Comparison of ENCODE assay signal across 8 cellular contexts in genomic region chrX:41332408-41332987, GRCh38. TPM values are rescaled to one million over a fixed set of nuclear protein-coding genes. Genes with fewer than 3 reads are reported as not detected.
DNase-seq lines count a peak whose midpoint lies in the region; ATAC-seq and TF ChIP-seq lines count a peak whose summit lies in the region.

No MANE protein-coding gene starts in this region.

- H3K4me1 Mint-ChIP-seq in T-cell (peaks cover 21 to 77% (median 40%) of the 10 kb centered on the region in 3 donors), natural killer cell (peaks cover 42 to 66% of the 10 kb centered on the region in 2 donors)

- peak overlapping the region; percentile 96 to 100 for H3K27ac Mint-ChIP-seq in T-cell
- H3K27ac Mint-ChIP-seq in natural killer cell: peak overlapping the region; percentile 98 to 100

- ATAC-seq in GM18517 (IDR thresholded peaks at IDR 0.05; ENCODE audit: unreplicated experiment) (peak; percentile 11), HG03095 (IDR thresholded peaks at IDR 0.05; ENCODE audit: unreplicated experiment) (peak; percentile 11), T-cell (replicated peaks in 1 of 4) (peak; percentile 0 to 5 (median 2)), natural killer cell (peak in 2 of 3 donors; percentile 0 to 1)

- H3K9me3 Mint-ChIP-seq in T-cell (no peaks in the 10 kb centered on the region), natural killer cell (no peaks in the 10 kb centered on the region)

- H3K4me3 Mint-ChIP-seq in T-cell (peak overlapping the region; percentile 94 to 97 (median 96)), natural killer cell (peak overlapping the region; percentile 100)

- H3K4me3 ChIP-seq in epithelial cell of proximal tubule (ENCODE audit: low read depth, low read length): peak overlapping the region; percentile 94

- POLR2A ChIA-PET in T-cell (lab: Charles Lee): no interaction called here

- DNase-seq in Ammon's horn (ENCODE audit: low spot score): peak; percentile 9
- peak in 11 of 34 experiments; percentile 3 to 39 (median 12) for DNase-seq in T-cell
- DNase-seq in epithelial cell of proximal tubule (ENCODE audit: low read depth): no peak
- no peak for DNase-seq in natural killer cell
- no peak for DNase-seq in GM10266 (ENCODE audit: extremely low spot score)
- no peak for DNase-seq in T1000 (lab: John Stamatoyannopoulos, UW)

- TF ChIP-seq CTCF in epithelial cell of proximal tubule (conservative IDR thresholded peaks at IDR 0.05; ENCODE audit: low read depth, low read length): no peak
- no peak for TF ChIP-seq CTCF in natural killer cell (IDR thresholded peaks at IDR 0.05)
- no peak for TF ChIP-seq CTCF in GM10266 (IDR thresholded peaks at IDR 0.05; ENCODE audit: control insufficient read depth, insufficient read depth, low read depth, missing control alignments)

- CTCF ChIA-PET in T-cell (lab: Charles Lee): no interaction called here

- H3K27me3 Mint-ChIP-seq in T-cell (no peaks in the 10 kb centered on the region), natural killer cell (ENCODE audit: low read depth in 2 of 2) (no peaks in the 10 kb centered on the region)

- H3K36me3 Mint-ChIP-seq in T-cell (peaks cover 3% of the 10 kb centered on the region), natural killer cell (no peaks in the 10 kb centered on the region)

- intact Hi-C loops in natural killer cell (cut with micrococcal nuclease): loop anchor here (5.0 to 10.0 kb wide), 5 partner anchors 110 to 685 kb away; partner anchors contain the start of genes CXorf38 and MED14

RNA-seq across cellular contexts. Expression of gene DDX3X, which starts 1.5 kb away (rescaled TPM):
- total RNA-seq in T-cell (1,000 to 10,000 TPM in 1 of 5 donors, 100 to 1,000 TPM in 4; 253 to 1,077 (median 367) TPM), epithelial cell of proximal tubule (87.6 and 202 TPM in 2 replicates), natural killer cell (1,000 to 10,000 TPM in 2 of 3 donors, 100 to 1,000 TPM in 1; 695 to 1,297 (median 1,054) TPM)
